In genomic region chr22:21889251-21889990, GRCh38 we compare ENCODE assay signal across 2 cellular contexts.
TF ChIP-seq lines count a peak whose summit lies in the region.

No MANE protein-coding gene starts in this region.

TF ChIP-seq in K562, 482 proteins besides CTCF, POLR2A, EP300 and RAD21 (continues in another document):
- TF ChIP-seq SRSF9 (IDR thresholded peaks at IDR 0.05; ENCODE audit: borderline replicate concordance, low read depth, low read length) (no peak), POLR2G (IDR thresholded peaks at IDR 0.05; ENCODE audit: low read depth, low read length) (no peak), ZNF398 (CRISPR knock-in tag; IDR thresholded peaks at IDR 0.05) (no peak), PRMT5 (CRISPR knock-in tag; IDR thresholded peaks at IDR 0.05) (0 out of 2 replicates have a peak, but pooled peaks have one; percentile 68), SNIP1 (IDR thresholded peaks at IDR 0.05; ENCODE audit: low read depth) (no peak), E2F6 (IDR thresholded peaks at IDR 0.05; ENCODE audit: borderline replicate concordance in 1 of 2, extremely low read depth in 1 of 2, insufficient read depth in 1 of 2, insufficient read length in 1 of 2, low read depth in 1 of 2, low read length in 1 of 2, poor library complexity in 1 of 2, severe bottlenecking in 1 of 2) (no peak), TEAD1 (CRISPR knock-in tag; IDR thresholded peaks at IDR 0.05) (0 out of 4 replicates have a peak, but pooled peaks of 1 of the 2 experiments have one; percentile 44), AFF1 (IDR thresholded peaks at IDR 0.05; ENCODE audit: low read depth in 1 of 2, partially characterized antibody in 2 of 2) (peak in 1 of 2 experiments; percentile 80), LCOR (CRISPR knock-in tag; IDR thresholded peaks at IDR 0.05) (peak; percentile 86), GABPB2 (CRISPR knock-in tag; conservative IDR thresholded peaks at IDR 0.05) (peak; percentile 75; the same call in 1 of the 2 replicates), FOXA3 (CRISPR knock-in tag; conservative IDR thresholded peaks at IDR 0.05 in 1 of 2, IDR thresholded peaks at IDR 0.05 in 1 of 2) (peak in 1 of 2 experiments; percentile 48; a peak in 1 of 4 replicates), E2F4 (CRISPR knock-in tag; IDR thresholded peaks at IDR 0.05; ENCODE audit: low read depth) (0 out of 2 replicates have a peak, but pooled peaks have one; percentile 18), ZNF740 (CRISPR knock-in tag; IDR thresholded peaks at IDR 0.05) (no peak), ZNF740 (tag; IDR thresholded peaks at IDR 0.05) (peak in 1 of 2 experiments; percentile 53; a peak in 1 of 4 replicates), TFE3 (CRISPR knock-in tag; IDR thresholded peaks at IDR 0.05) (peak; percentile 49)

TF ChIP-seq in GM23338, 12 proteins besides CTCF, POLR2A, EP300 and RAD21 (continued from another document):
- no peak for TF ChIP-seq STAT1 (IDR thresholded peaks at IDR 0.05; ENCODE audit: unreplicated experiment)
- no peak for TF ChIP-seq ZNF114 (CRISPR knock-in tag; IDR thresholded peaks at IDR 0.05)
- no peak for TF ChIP-seq REST (IDR thresholded peaks at IDR 0.05; ENCODE audit: unreplicated experiment)
- TF ChIP-seq NANOG (IDR thresholded peaks at IDR 0.05; ENCODE audit: borderline replicate concordance), result no peak
- no peak for TF ChIP-seq EZH2phosphoT487 (IDR thresholded peaks at IDR 0.05; ENCODE audit: unreplicated experiment)
- no peak for TF ChIP-seq ZNF331 (CRISPR knock-in tag; IDR thresholded peaks at IDR 0.05; ENCODE audit: low read depth)
- TF ChIP-seq ETS1 (IDR thresholded peaks at IDR 0.05), result no peak
- no peak for TF ChIP-seq EZH2 (IDR thresholded peaks at IDR 0.05; ENCODE audit: low read depth, unreplicated experiment)
- TF ChIP-seq JUNB (IDR thresholded peaks at IDR 0.05; ENCODE audit: unreplicated experiment), result no peak
- no peak for TF ChIP-seq CREB1 (CRISPR knock-in tag; IDR thresholded peaks at IDR 0.05; ENCODE audit: low read depth)
- no peak for TF ChIP-seq ZNF462 (CRISPR knock-in tag; IDR thresholded peaks at IDR 0.05)
TF ChIP-seq in GM23338: peak in this region for 0.
